8 cellular contexts compared by ENCODE assay signal in the genomic region with DNA sequence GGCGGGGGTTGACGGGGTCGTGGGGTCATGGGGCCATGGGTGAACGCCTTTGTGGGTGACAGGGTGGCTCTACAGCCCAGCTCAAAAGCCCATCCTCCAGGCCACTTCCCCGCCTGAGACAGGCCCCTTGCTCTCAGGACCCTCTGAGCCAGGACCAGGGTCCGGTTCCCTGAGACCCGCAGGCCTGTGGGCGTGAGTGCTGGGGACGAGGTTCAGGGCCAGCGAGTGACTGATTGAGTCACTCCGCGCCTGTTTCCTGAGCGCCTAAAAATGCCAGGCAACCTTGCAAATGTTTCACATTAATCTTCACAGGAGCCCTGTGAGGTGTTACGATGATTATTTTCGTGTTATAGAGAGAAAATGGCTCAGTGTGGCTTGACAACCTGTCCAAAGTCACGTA.
DNase-seq lines count a peak whose midpoint lies in the region; ATAC-seq, FAIRE-seq and TF ChIP-seq lines count a peak whose summit lies in the region.

No MANE protein-coding gene starts in this region.

- H3K4me1 Mint-ChIP-seq in astrocyte (ENCODE audit: low read depth, unreplicated experiment): peaks cover 10% of the 10 kb centered on the region

- no peak for TF ChIP-seq EP300 in transverse colon (IDR thresholded peaks at IDR 0.05; ENCODE audit: low read depth)

- no peaks in the 10 kb centered on the region for H3K9me3 ChIP-seq in astrocyte (ENCODE audit: insufficient read depth, low read depth, low read length)
- no peaks in the 10 kb centered on the region for H3K9me3 ChIP-seq in liver (ENCODE audit: control insufficient read depth in 4 of 4, low read length in 3 of 4)
- H3K9me3 ChIP-seq in transverse colon: no peaks in the 10 kb centered on the region

- H3K36me3 ChIP-seq in astrocyte (ENCODE audit: insufficient read depth, low read length): peaks cover 5% of the 10 kb centered on the region
- peaks cover 0 to 2% (median under 1%) of the 10 kb centered on the region in 4 donors for H3K36me3 ChIP-seq in liver (ENCODE audit: control insufficient read depth in 4 of 4, insufficient read depth in 3 of 4, low read depth in 1 of 4, low read length in 3 of 4)
- no peaks in the 10 kb centered on the region for H3K36me3 ChIP-seq in transverse colon

- H3K9me3 Mint-ChIP-seq in astrocyte (ENCODE audit: unreplicated experiment): no peaks in the 10 kb centered on the region

- peak overlapping the region; percentile 94 for H3K4me2 ChIP-seq in astrocyte (ENCODE audit: low read length)

- no peaks in the 10 kb centered on the region for H3K27me3 Mint-ChIP-seq in astrocyte (ENCODE audit: low read depth, unreplicated experiment)

- H3K4me1 ChIP-seq in astrocyte (ENCODE audit: insufficient read depth, low read length) (peaks cover 14% of the 10 kb centered on the region), liver (ENCODE audit: control insufficient read depth in 4 of 4, insufficient read depth in 4 of 4, low read length in 3 of 4) (peaks cover 0 to 13% (median 2%) of the 10 kb centered on the region in 4 donors), transverse colon (peaks cover 0 to 6% (median 0%) of the 10 kb centered on the region in 4 donors)

- peaks cover 21% of the 10 kb centered on the region for H3K79me2 ChIP-seq in astrocyte (ENCODE audit: insufficient read depth, low read length)

- DNase-seq in EL (peak; percentile 21), astrocyte (ENCODE audit: low read depth) (peak; percentile 7), transverse colon (no peak), globus pallidus (ENCODE audit: low spot score) (no peak), NCI-H1092 (lab: John Stamatoyannopoulos, UW) (no peak)
- no peak for DNase-seq in activated CD4-positive, alpha-beta T cell treated with anti-CD3 and anti-CD28 coated beads for 4 hours

- H3K9ac ChIP-seq in astrocyte (ENCODE audit: low read length) (peak overlapping the region; percentile 95), liver (ENCODE audit: low read depth in 1 of 2, low read length in 2 of 2) (peak overlapping the region; percentile 36 to 90)

- peak overlapping the region; percentile 78 for H3K4me3 ChIP-seq in astrocyte (ENCODE audit: insufficient read depth, low read depth, low read length)
- peak overlapping the region; percentile 65 to 74 (median 73) for H3K4me3 ChIP-seq in liver (ENCODE audit: low read depth in 1 of 3, low read length in 3 of 3)
- H3K4me3 ChIP-seq in transverse colon: peak overlapping the region; percentile 51 to 78 (median 64)

- no peak for TF ChIP-seq RAD21 in liver (IDR thresholded peaks at IDR 0.05)

- H3K27ac ChIP-seq in astrocyte (ENCODE audit: low read depth, low read length) (peak overlapping the region; percentile 88), liver (ENCODE audit: low read depth in 1 of 2, low read length in 2 of 2) (peak overlapping the region; percentile 85 to 88), transverse colon (peak overlapping the region; percentile 73 to 90 (median 82))

- intact Hi-C loops in transverse colon (cut with DNase I; ENCODE audit: low total_unique reads): no loop called here

- H2AFZ ChIP-seq in astrocyte (ENCODE audit: low read depth, low read length): no peak overlapping the region

- FAIRE-seq in astrocyte (lab: Jason Lieb, UNC): no peak

- TF ChIP-seq POLR2A in transverse colon (IDR thresholded peaks at IDR 0.05): no peak

- H3K4me3 Mint-ChIP-seq in astrocyte (ENCODE audit: unreplicated experiment): peak overlapping the region; percentile 92

- in situ Hi-C loops in transverse colon (cut with MboI; ENCODE audit: low pct_ligation_motif_present in 1 of 4, low pct_unique_long_range_greater_than_20kb in 1 of 4, low sequenced_read_pairs in 3 of 4): no loop called here

- H4K20me1 ChIP-seq in astrocyte (ENCODE audit: insufficient read depth, low read length): no peaks in the 10 kb centered on the region

- H3K27me3 ChIP-seq in astrocyte (ENCODE audit: insufficient read depth, low read length) (no peaks in the 10 kb centered on the region), liver (ENCODE audit: control insufficient read depth in 4 of 4, insufficient read depth in 4 of 4, low read length in 3 of 4) (no peaks in the 10 kb centered on the region), transverse colon (no peaks in the 10 kb centered on the region)

- WGBS in liver: 2% methylated on average over 16 of the region's 16 CpGs
- 28% methylated on average over 16 of the region's 16 CpGs; no CpG with 5 or more reads in 1 of the 2 donors for WGBS in transverse colon (ENCODE audit: low coverage in 1 of 2), 2 donors

- TF ChIP-seq CTCF in astrocyte (IDR thresholded peaks at IDR 0.05; ENCODE audit: insufficient read depth, low read depth, low read length): no peak
- TF ChIP-seq CTCF in liver (IDR thresholded peaks at IDR 0.05; ENCODE audit: low read depth, low read length, missing input control): no peak
- no peak for TF ChIP-seq CTCF in transverse colon (IDR thresholded peaks at IDR 0.05)

- no peaks in the 10 kb centered on the region for H3K36me3 Mint-ChIP-seq in astrocyte (ENCODE audit: low read depth, unreplicated experiment)

- peak overlapping the region; percentile 87 for H3K27ac Mint-ChIP-seq in astrocyte (ENCODE audit: unreplicated experiment)

- ATAC-seq in HG03108 (IDR thresholded peaks at IDR 0.05; ENCODE audit: unreplicated experiment): peak; percentile 25

TF ChIP-seq in liver, 16 proteins besides CTCF, POLR2A, EP300 and RAD21:
- no peak for TF ChIP-seq EGR1 (IDR thresholded peaks at IDR 0.05; ENCODE audit: low read depth in 2 of 2)
- no peak for TF ChIP-seq SP1 (IDR thresholded peaks at IDR 0.05)
- TF ChIP-seq, protein P1, sequence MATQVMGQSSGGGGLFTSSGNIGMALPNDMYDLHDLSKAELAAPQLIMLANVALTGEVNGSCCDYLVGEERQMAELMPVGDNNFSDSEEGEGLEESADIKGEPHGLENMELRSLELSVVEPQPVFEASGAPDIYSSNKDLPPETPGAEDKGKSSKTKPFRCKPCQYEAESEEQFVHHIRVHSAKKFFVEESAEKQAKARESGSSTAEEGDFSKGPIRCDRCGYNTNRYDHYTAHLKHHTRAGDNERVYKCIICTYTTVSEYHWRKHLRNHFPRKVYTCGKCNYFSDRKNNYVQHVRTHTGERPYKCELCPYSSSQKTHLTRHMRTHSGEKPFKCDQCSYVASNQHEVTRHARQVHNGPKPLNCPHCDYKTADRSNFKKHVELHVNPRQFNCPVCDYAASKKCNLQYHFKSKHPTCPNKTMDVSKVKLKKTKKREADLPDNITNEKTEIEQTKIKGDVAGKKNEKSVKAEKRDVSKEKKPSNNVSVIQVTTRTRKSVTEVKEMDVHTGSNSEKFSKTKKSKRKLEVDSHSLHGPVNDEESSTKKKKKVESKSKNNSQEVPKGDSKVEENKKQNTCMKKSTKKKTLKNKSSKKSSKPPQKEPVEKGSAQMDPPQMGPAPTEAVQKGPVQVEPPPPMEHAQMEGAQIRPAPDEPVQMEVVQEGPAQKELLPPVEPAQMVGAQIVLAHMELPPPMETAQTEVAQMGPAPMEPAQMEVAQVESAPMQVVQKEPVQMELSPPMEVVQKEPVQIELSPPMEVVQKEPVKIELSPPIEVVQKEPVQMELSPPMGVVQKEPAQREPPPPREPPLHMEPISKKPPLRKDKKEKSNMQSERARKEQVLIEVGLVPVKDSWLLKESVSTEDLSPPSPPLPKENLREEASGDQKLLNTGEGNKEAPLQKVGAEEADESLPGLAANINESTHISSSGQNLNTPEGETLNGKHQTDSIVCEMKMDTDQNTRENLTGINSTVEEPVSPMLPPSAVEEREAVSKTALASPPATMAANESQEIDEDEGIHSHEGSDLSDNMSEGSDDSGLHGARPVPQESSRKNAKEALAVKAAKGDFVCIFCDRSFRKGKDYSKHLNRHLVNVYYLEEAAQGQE (IDR thresholded peaks at IDR 0.05): no peak
- no peak for TF ChIP-seq FOXA1 (IDR thresholded peaks at IDR 0.05)
- no peak for TF ChIP-seq MAX (IDR thresholded peaks at IDR 0.05)
- TF ChIP-seq FOXA2 (IDR thresholded peaks at IDR 0.05): no peak
- no peak for TF ChIP-seq YY1 (IDR thresholded peaks at IDR 0.05)
- no peak for TF ChIP-seq HNF4G (IDR thresholded peaks at IDR 0.05)
- TF ChIP-seq GABPA (IDR thresholded peaks at IDR 0.05 in 1 of 2, conservative IDR thresholded peaks at IDR 0.05 in 1 of 2): no peak
- TF ChIP-seq HNF4A (conservative IDR thresholded peaks at IDR 0.05): no peak
- TF ChIP-seq, protein P2, sequence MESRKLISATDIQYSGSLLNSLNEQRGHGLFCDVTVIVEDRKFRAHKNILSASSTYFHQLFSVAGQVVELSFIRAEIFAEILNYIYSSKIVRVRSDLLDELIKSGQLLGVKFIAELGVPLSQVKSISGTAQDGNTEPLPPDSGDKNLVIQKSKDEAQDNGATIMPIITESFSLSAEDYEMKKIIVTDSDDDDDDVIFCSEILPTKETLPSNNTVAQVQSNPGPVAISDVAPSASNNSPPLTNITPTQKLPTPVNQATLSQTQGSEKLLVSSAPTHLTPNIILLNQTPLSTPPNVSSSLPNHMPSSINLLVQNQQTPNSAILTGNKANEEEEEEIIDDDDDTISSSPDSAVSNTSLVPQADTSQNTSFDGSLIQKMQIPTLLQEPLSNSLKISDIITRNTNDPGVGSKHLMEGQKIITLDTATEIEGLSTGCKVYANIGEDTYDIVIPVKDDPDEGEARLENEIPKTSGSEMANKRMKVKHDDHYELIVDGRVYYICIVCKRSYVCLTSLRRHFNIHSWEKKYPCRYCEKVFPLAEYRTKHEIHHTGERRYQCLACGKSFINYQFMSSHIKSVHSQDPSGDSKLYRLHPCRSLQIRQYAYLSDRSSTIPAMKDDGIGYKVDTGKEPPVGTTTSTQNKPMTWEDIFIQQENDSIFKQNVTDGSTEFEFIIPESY (IDR thresholded peaks at IDR 0.05): no peak
- no peak for TF ChIP-seq RXRA (IDR thresholded peaks at IDR 0.05)
- no peak for TF ChIP-seq NR2F2 (IDR thresholded peaks at IDR 0.05)
- TF ChIP-seq TAF1 (conservative IDR thresholded peaks at IDR 0.05): no peak

Comparison
In these comparisons a context has a peak if more than half of its experiments do, and no peak if none do; other contexts are left out.
1. DNase-seq: peak in EL (single experiment) and astrocyte (single experiment); none in transverse colon (single experiment), globus pallidus (single experiment), NCI-H1092 (single experiment) and activated CD4-positive, alpha-beta T cell treated with anti-CD3 and anti-CD28 coated beads for 4 hours (0 of 2).
2. Peak in every context shown above with its lines, with median percentiles within 50 percentile points of each other: H3K27ac ChIP-seq and H3K4me3 ChIP-seq.